ENCODE assay signal across 1 cellular context in genomic region chr22:41596776-41597634, GRCh38.
TF ChIP-seq lines count a peak whose summit lies in the region.

No MANE protein-coding gene starts in this region.

TF ChIP-seq in HepG2, 621 proteins besides CTCF, POLR2A, EP300 and RAD21 (continued from another document):
- TF ChIP-seq TRIM22 (IDR thresholded peaks at IDR 0.05), result no peak
- TF ChIP-seq SIN3B (IDR thresholded peaks at IDR 0.05; ENCODE audit: low read length), result no peak
- TF ChIP-seq ZBTB7B (CRISPR knock-in tag; IDR thresholded peaks at IDR 0.05), result 0 out of 2 replicates have a peak, but pooled peaks have one; percentile 20
- no peak for TF ChIP-seq ATF1 (CRISPR knock-in tag; IDR thresholded peaks at IDR 0.05)
- no peak for TF ChIP-seq PBX3 (CRISPR knock-in tag; IDR thresholded peaks at IDR 0.05; ENCODE audit: borderline replicate concordance)
- 0 out of 2 replicates have a peak, but pooled peaks have one; percentile 25 for TF ChIP-seq ZNF614 (CRISPR knock-in tag; IDR thresholded peaks at IDR 0.05; ENCODE audit: borderline replicate concordance)
- no peak for TF ChIP-seq ETV6 (CRISPR knock-in tag; conservative IDR thresholded peaks at IDR 0.05)
- no peak for TF ChIP-seq ZMYM2 (CRISPR knock-in tag; IDR thresholded peaks at IDR 0.05)
- TF ChIP-seq ZNF772 (CRISPR knock-in tag; IDR thresholded peaks at IDR 0.05), result 0 out of 2 replicates have a peak, but pooled peaks have one; percentile 25
- TF ChIP-seq ZEB1 (IDR thresholded peaks at IDR 0.05; ENCODE audit: insufficient replicate concordance, low read depth), result no peak
- no peak for TF ChIP-seq ZNF773 (CRISPR knock-in tag; IDR thresholded peaks at IDR 0.05; ENCODE audit: borderline replicate concordance)
- no peak for TF ChIP-seq TRAFD1 (CRISPR knock-in tag; IDR thresholded peaks at IDR 0.05; ENCODE audit: borderline replicate concordance)
- no peak for TF ChIP-seq GATA4 (IDR thresholded peaks at IDR 0.05; ENCODE audit: borderline replicate concordance, low read depth)
- peak; percentile 70 for TF ChIP-seq RXRA (CRISPR knock-in tag; IDR thresholded peaks at IDR 0.05)
- TF ChIP-seq E2F5 (CRISPR knock-in tag; conservative IDR thresholded peaks at IDR 0.05), result no peak
- 0 out of 2 replicates have a peak, but pooled peaks have one; percentile 12 for TF ChIP-seq ARID5B (CRISPR knock-in tag; IDR thresholded peaks at IDR 0.05)
- no peak for TF ChIP-seq CBFB (CRISPR knock-in tag; IDR thresholded peaks at IDR 0.05)
- no peak for TF ChIP-seq ZNF329 (CRISPR knock-in tag; IDR thresholded peaks at IDR 0.05; ENCODE audit: low read depth)
- no peak for TF ChIP-seq ZNF367 (CRISPR knock-in tag; IDR thresholded peaks at IDR 0.05; ENCODE audit: borderline replicate concordance)
- TF ChIP-seq CSRNP1 (CRISPR knock-in tag; IDR thresholded peaks at IDR 0.05), result no peak
- TF ChIP-seq CBX5 (CRISPR knock-in tag; IDR thresholded peaks at IDR 0.05; ENCODE audit: borderline replicate concordance), result no peak
- no peak for TF ChIP-seq JUND (CRISPR knock-in tag; IDR thresholded peaks at IDR 0.05)
- TF ChIP-seq THYN1 (CRISPR knock-in tag; IDR thresholded peaks at IDR 0.05; ENCODE audit: borderline replicate concordance, low read depth), result no peak
- TF ChIP-seq WIZ (CRISPR knock-in tag; IDR thresholded peaks at IDR 0.05), result no peak
- TF ChIP-seq ZNF33A (CRISPR knock-in tag; IDR thresholded peaks at IDR 0.05; ENCODE audit: borderline replicate concordance), result no peak
- TF ChIP-seq MXD4 (CRISPR knock-in tag; IDR thresholded peaks at IDR 0.05), result no peak
- no peak for TF ChIP-seq ZNF510 (CRISPR knock-in tag; IDR thresholded peaks at IDR 0.05; ENCODE audit: low read depth)
- no peak for TF ChIP-seq ZNF24 (IDR thresholded peaks at IDR 0.05)
- TF ChIP-seq TEAD3 (CRISPR knock-in tag; optimal IDR thresholded peaks at IDR 0.05; ENCODE audit: borderline replicate concordance), result peak; percentile 73
- TF ChIP-seq JUNB (CRISPR knock-in tag; IDR thresholded peaks at IDR 0.05; ENCODE audit: borderline replicate concordance), result no peak
- TF ChIP-seq ZNF841 (CRISPR knock-in tag; IDR thresholded peaks at IDR 0.05; ENCODE audit: borderline replicate concordance), result no peak
- 0 out of 2 replicates have a peak, but pooled peaks have one; percentile 35 for TF ChIP-seq HIVEP1 (CRISPR knock-in tag; IDR thresholded peaks at IDR 0.05)
- no peak for TF ChIP-seq ETV5 (CRISPR knock-in tag; IDR thresholded peaks at IDR 0.05; ENCODE audit: borderline replicate concordance)
- no peak for TF ChIP-seq ZNF615 (CRISPR knock-in tag; IDR thresholded peaks at IDR 0.05; ENCODE audit: borderline replicate concordance)
- TF ChIP-seq TAF1 (CRISPR knock-in tag; IDR thresholded peaks at IDR 0.05), result no peak
- TF ChIP-seq PAF1 (CRISPR knock-in tag; IDR thresholded peaks at IDR 0.05), result peak; percentile 65; the same call in 1 of the 2 replicates
- TF ChIP-seq TCF12 (IDR thresholded peaks at IDR 0.05), result no peak
- no peak for TF ChIP-seq TCF12 (CRISPR knock-in tag; IDR thresholded peaks at IDR 0.05)
- no peak for TF ChIP-seq TBP (CRISPR knock-in tag; IDR thresholded peaks at IDR 0.05)
- TF ChIP-seq ZNF792 (CRISPR knock-in tag; IDR thresholded peaks at IDR 0.05), result no peak
- TF ChIP-seq TP53 (CRISPR knock-in tag; conservative IDR thresholded peaks at IDR 0.05), result no peak
- no peak for TF ChIP-seq TIGD3 (CRISPR knock-in tag; IDR thresholded peaks at IDR 0.05; ENCODE audit: borderline replicate concordance)
- no peak for TF ChIP-seq GATAD2A (CRISPR knock-in tag; IDR thresholded peaks at IDR 0.05)
- peak; percentile 26; the same call in 1 of the 2 replicates for TF ChIP-seq HOXA3 (CRISPR knock-in tag; IDR thresholded peaks at IDR 0.05)
- TF ChIP-seq ZNF414 (CRISPR knock-in tag; IDR thresholded peaks at IDR 0.05), result no peak
- TF ChIP-seq KAT2B (IDR thresholded peaks at IDR 0.05; ENCODE audit: borderline replicate concordance, low read depth, low read length), result no peak
- TF ChIP-seq ZBTB46 (CRISPR knock-in tag; IDR thresholded peaks at IDR 0.05; ENCODE audit: borderline replicate concordance), result no peak
- TF ChIP-seq ZFAT (CRISPR knock-in tag; conservative IDR thresholded peaks at IDR 0.05), result no peak
- TF ChIP-seq TBL1XR1 (IDR thresholded peaks at IDR 0.05; ENCODE audit: borderline replicate concordance, low read length, partially characterized antibody), result no peak
- TF ChIP-seq NBN (conservative IDR thresholded peaks at IDR 0.05), result no peak
- TF ChIP-seq LRRFIP1 (CRISPR knock-in tag; conservative IDR thresholded peaks at IDR 0.05), result no peak
- TF ChIP-seq SOX13 (IDR thresholded peaks at IDR 0.05), result no peak
- TF ChIP-seq SOX13 (CRISPR knock-in tag; conservative IDR thresholded peaks at IDR 0.05 in 1 of 2, IDR thresholded peaks at IDR 0.05 in 1 of 2), result no peak
- TF ChIP-seq ZNF124 (CRISPR knock-in tag; IDR thresholded peaks at IDR 0.05), result no peak
- peak; percentile 58; the same call in 1 of the 2 replicates for TF ChIP-seq FOXO1 (CRISPR knock-in tag; IDR thresholded peaks at IDR 0.05)
- TF ChIP-seq KDM6A (CRISPR knock-in tag; IDR thresholded peaks at IDR 0.05; ENCODE audit: low read depth), result no peak
